Comparison of ENCODE assay signal across 23 cellular contexts in the genomic region with DNA sequence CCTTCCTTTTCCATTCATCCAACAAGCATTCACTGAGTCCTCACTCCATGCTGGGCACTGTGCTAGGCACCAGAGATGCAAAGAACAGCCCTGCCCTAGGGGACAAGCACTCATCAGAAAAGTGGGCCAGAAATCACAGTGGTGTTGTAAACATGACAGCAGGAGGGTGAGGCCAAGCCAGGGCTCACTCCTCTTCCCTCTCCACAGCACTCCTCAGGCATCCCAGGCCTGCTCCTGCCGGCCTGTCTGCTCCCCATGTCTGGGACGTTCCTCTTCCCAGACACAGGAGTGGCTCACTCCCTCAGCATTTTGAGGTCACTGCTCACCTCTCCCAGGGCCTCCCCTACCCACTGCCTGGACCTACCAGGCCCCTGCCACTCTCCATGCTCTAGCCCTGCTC.
"Had no signal": no experiment of that assay in that cellular context is flagged by ENCODE, and none has a peak within 500 bp of the region (broad histone marks: within the 10 kb centered on the region; RNA-seq: fewer than 3 reads in every experiment).

No MANE protein-coding gene starts in this region.

- H3K9me3 ChIP-seq: SK-N-SH had no signal

- H3K9ac ChIP-seq: SK-N-SH had no signal

- DNase-seq: KBM-7, MV-4-11, NCI-H1048, NCI-H1417 treated with DMSO at 0.1 percent for 48 hours, NCI-H146, NCI-H1694 treated with DMSO at 0.1 percent for 48 hours, NCI-H1930, NCI-H2081, NCI-H2107, NCI-H2171, NCI-H226, NCI-H446, NCI-H510A, NCI-H524 treated with DMSO at 0.1 percent for 48 hours, NCI-H69, NCI-H774, PC-3, SHP77, SK-N-SH, SW 1271 had no signal

- H3K4me2 ChIP-seq: SK-N-SH had no signal

- H3K27ac ChIP-seq: HL-60, RWPE1 had no signal

- ATAC-seq: Panc1, PC-3 had no signal
